28 cellular contexts compared by ENCODE assay signal in the genomic region with DNA sequence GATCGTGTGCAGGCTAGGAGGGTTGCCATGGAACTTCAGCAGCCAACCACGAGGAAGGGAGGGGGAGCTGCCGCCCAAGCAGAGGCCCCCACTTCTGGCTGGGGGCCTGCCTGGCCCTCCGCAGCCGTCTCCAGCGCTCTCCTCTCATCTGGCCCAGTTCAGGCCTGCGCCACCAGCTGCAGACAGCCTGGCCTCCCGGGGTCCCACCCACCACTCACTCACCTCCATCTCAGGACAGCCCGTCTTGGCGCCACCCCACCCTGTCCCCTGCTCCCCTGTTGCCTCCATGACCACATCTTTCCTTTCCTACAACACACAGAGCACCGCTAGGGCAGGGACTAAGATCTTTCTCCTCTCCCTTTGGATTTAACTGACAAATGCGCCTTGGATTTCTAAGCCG.
DNase-seq lines count a peak whose midpoint lies in the region; ATAC-seq and TF ChIP-seq lines count a peak whose summit lies in the region.
"Had no signal": no experiment of that assay in that cellular context is flagged by ENCODE, and none has a peak within 500 bp of the region (broad histone marks: within the 10 kb centered on the region; RNA-seq: fewer than 3 reads in every experiment).

No MANE protein-coding gene starts in this region.

- H3K36me3 Mint-ChIP-seq in nephron (ENCODE audit: low read depth) = peaks cover 6% of the 10 kb centered on the region
- H3K36me3 Mint-ChIP-seq: immature natural killer cell had no signal

- peaks cover 14% of the 10 kb centered on the region for H3K27me3 ChIP-seq in upper lobe of right lung
- H3K27me3 ChIP-seq: breast epithelium had no signal

- peaks cover 66% of the 10 kb centered on the region for H3K4me1 Mint-ChIP-seq in nephron
- H3K4me1 Mint-ChIP-seq: immature natural killer cell, naive B cell had no signal

- H3K9me3 Mint-ChIP-seq in nephron = peaks cover 23% of the 10 kb centered on the region

- H3K27ac ChIP-seq in coronary artery = peak overlapping the region in 1 of 2 donors; percentile 29
- H3K27ac ChIP-seq in upper lobe of right lung = no peak overlapping the region
- H3K27ac ChIP-seq: adrenal gland, KMS-11, left ventricle myocardium inferior had no signal

- H3K27ac Mint-ChIP-seq in nephron = peak overlapping the region; percentile 97 to 99 (median 99)
- H3K27ac Mint-ChIP-seq: activated T-cell treated with anti-CD3 and anti-CD28 coated beads, Interleukin-2, amount 50 U/mL, for 24 hours; effector memory CD8-positive, alpha-beta T cell; immature natural killer cell; naive B cell had no signal

- H3K4me3 ChIP-seq in coronary artery (no peak overlapping the region), upper lobe of right lung (no peak overlapping the region), mucosa of descending colon (no peak overlapping the region)
- H3K4me3 ChIP-seq: adrenal gland, breast epithelium, gastrocnemius medialis, GM12878, hepatocyte, left ventricle myocardium inferior, stomach had no signal

- peak; percentile 41 for DNase-seq in NCI-H82 treated with DMSO at 0.1 percent for 48 hours (lab: John Stamatoyannopoulos, UW; ENCODE audit: unreplicated experiment)
- DNase-seq in coronary artery (ENCODE audit: low spot score) = peak; percentile 40
- peak; percentile 53 for DNase-seq in upper lobe of right lung
- DNase-seq in SW 1271 (lab: John Stamatoyannopoulos, UW) = no peak
- DNase-seq in NOMO-1 treated with DMSO at 0.1 percent for 48 hours (lab: John Stamatoyannopoulos, UW; ENCODE audit: unreplicated experiment) = no peak
- DNase-seq in mucosa of descending colon = no peak
- DNase-seq: activated CD4-positive, alpha-beta T cell treated with anti-CD3 and anti-CD28 coated beads for 4 hours; activated T-cell treated with anti-CD3 and anti-CD28 coated beads, Interleukin-2, amount 50 U/mL, for 24 hours; adrenal gland; effector memory CD8-positive, alpha-beta T cell; gastrocnemius medialis; immature natural killer cell; left ventricle myocardium inferior; mesendoderm; MM.1S; naive B cell; NCI-H1417; NCI-H2029 treated with DMSO at 0.1 percent for 48 hours; NCI-H2227 treated with DMSO at 0.1 percent for 48 hours; stimulated activated CD4-positive, alpha-beta T cell treated with anti-CD3 and anti-CD28 coated beads, Interleukin-2, amount 100 ng/mL, for 24 hours; stomach; trophoblast cell had no signal

- H3K9me3 ChIP-seq in upper lobe of right lung = no peaks in the 10 kb centered on the region
- H3K9me3 ChIP-seq in mucosa of descending colon = no peaks in the 10 kb centered on the region
- H3K9me3 ChIP-seq: adrenal gland, gastrocnemius medialis had no signal

- H3K4me1 ChIP-seq in upper lobe of right lung = no peaks in the 10 kb centered on the region
- H3K4me1 ChIP-seq in mucosa of descending colon (ENCODE audit: low read depth) = no peaks in the 10 kb centered on the region
- H3K4me1 ChIP-seq: adrenal gland, gastrocnemius medialis had no signal

- H3K27me3 Mint-ChIP-seq in nephron (ENCODE audit: low read depth) = peaks cover 8% of the 10 kb centered on the region

- H3K36me3 ChIP-seq in upper lobe of right lung (no peaks in the 10 kb centered on the region), mucosa of descending colon (ENCODE audit: low read depth) (no peaks in the 10 kb centered on the region)
- H3K36me3 ChIP-seq: adrenal gland, breast epithelium, gastrocnemius medialis, left ventricle myocardium inferior, stomach had no signal

- no peak for TF ChIP-seq CTCF in coronary artery (IDR thresholded peaks at IDR 0.05)
- no peak for TF ChIP-seq CTCF in nephron (IDR thresholded peaks at IDR 0.05; ENCODE audit: unreplicated experiment in 3 of 3)
- TF ChIP-seq CTCF in upper lobe of right lung (IDR thresholded peaks at IDR 0.05) = no peak
- TF ChIP-seq CTCF in mucosa of descending colon (IDR thresholded peaks at IDR 0.05) = no peak

- ATAC-seq in upper lobe of right lung (no peak), mucosa of descending colon (no peak)
- ATAC-seq: effector memory CD8-positive, alpha-beta T cell; gastrocnemius medialis; GM12878; SK-N-SH treated with all-trans-retinoic acid at 6 μM for 48 hours had no signal

- H3K4me3 Mint-ChIP-seq in nephron = no peak overlapping the region
- H3K4me3 Mint-ChIP-seq: activated T-cell treated with anti-CD3 and anti-CD28 coated beads, Interleukin-2, amount 50 U/mL, for 24 hours; effector memory CD8-positive, alpha-beta T cell; immature natural killer cell; naive B cell had no signal

- intact Hi-C loops in upper lobe of right lung (cut with DNase I) (no loop called here), mucosa of descending colon (cut with DNase I, micrococcal nuclease) (no loop called here)

Comparison
In these comparisons a context has a peak if more than half of its experiments do, and no peak if none do; other contexts are left out.
1. DNase-seq: peak in NCI-H82 treated with DMSO at 0.1 percent for 48 hours (single experiment), coronary artery (single experiment) and upper lobe of right lung (single experiment); none in SW 1271 (0 of 2), NOMO-1 treated with DMSO at 0.1 percent for 48 hours (single experiment) and mucosa of descending colon (0 of 3).